ENCODE assay signal across 18 cellular contexts in the genomic region with DNA sequence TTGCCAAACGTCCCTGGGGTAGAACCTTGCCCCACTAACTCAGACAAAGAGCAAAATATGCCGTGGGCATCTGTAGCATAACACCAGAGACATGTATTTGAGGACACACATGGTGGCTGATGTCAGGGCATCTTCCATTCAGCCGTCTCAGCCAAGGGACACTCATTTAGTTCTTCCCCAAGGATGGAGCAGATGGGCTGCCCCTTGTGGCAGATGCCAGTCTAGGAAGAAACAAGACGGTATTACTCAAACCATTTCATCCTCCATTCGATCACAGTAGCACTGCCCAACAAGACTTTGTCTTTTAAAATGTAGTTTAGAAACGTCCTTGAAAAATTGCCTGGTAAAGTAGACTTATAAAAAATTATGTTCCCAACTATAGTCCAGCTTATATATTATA.
"Had no signal": no experiment of that assay in that cellular context is flagged by ENCODE, and none has a peak within 500 bp of the region (broad histone marks: within the 10 kb centered on the region; RNA-seq: fewer than 3 reads in every experiment).

No MANE protein-coding gene starts in this region.

- H3K9me3 ChIP-seq: neutrophil, tibial artery, upper lobe of left lung, uterus had no signal

- H3K4me1 Mint-ChIP-seq: naive thymus-derived CD4-positive, alpha-beta T cell; nephron progenitor cell; stimulated activated memory B cell treated with anti-CD40 and anti-IgM and Interleukin-4, amounts not matched to agents 10 μg/mL and 1 μg/mL and 100 μg/mL, for 72 hours had no signal

- H3K36me3 Mint-ChIP-seq: naive thymus-derived CD4-positive, alpha-beta T cell; stimulated activated memory B cell treated with anti-CD40 and anti-IgM and Interleukin-4, amounts not matched to agents 10 μg/mL and 1 μg/mL and 100 μg/mL, for 72 hours had no signal

- H3K27ac Mint-ChIP-seq: naive thymus-derived CD4-positive, alpha-beta T cell; nephron progenitor cell; stimulated activated memory B cell treated with anti-CD40 and anti-IgM and Interleukin-4, amounts not matched to agents 10 μg/mL and 1 μg/mL and 100 μg/mL, for 72 hours; stimulated activated naive CD8-positive, alpha-beta T cell treated with anti-CD3 and anti-CD28 coated beads, Interleukin-15, Interleukin-2, amounts not matched to agents 100 ng/mL and 50 ng/mL, for 24 hours had no signal

- H3K4me3 Mint-ChIP-seq: naive thymus-derived CD4-positive, alpha-beta T cell; nephron progenitor cell; stimulated activated memory B cell treated with anti-CD40 and anti-IgM and Interleukin-4, amounts not matched to agents 10 μg/mL and 1 μg/mL and 100 μg/mL, for 72 hours; stimulated activated naive CD8-positive, alpha-beta T cell treated with anti-CD3 and anti-CD28 coated beads, Interleukin-15, Interleukin-2, amounts not matched to agents 100 ng/mL and 50 ng/mL, for 24 hours had no signal

- ATAC-seq: gastroesophageal sphincter; naive thymus-derived CD4-positive, alpha-beta T cell; sciatic nerve; stimulated activated memory B cell treated with anti-CD40 and anti-IgM and Interleukin-4, amounts not matched to agents 10 μg/mL and 1 μg/mL and 100 μg/mL, for 72 hours had no signal

- H3K27ac ChIP-seq: epithelial cell of prostate, esophagus muscularis mucosa, gastroesophageal sphincter, neutrophil, spleen, tibial artery, upper lobe of left lung, uterus had no signal

- H3K4me3 ChIP-seq: esophagus muscularis mucosa, gastroesophageal sphincter, spleen, tibial artery, upper lobe of left lung, uterus had no signal

- H3K4me1 ChIP-seq: esophagus muscularis mucosa, gastroesophageal sphincter, spleen, tibial artery, upper lobe of left lung, uterus had no signal

- H3K36me3 ChIP-seq: esophagus muscularis mucosa, gastroesophageal sphincter, neutrophil, spleen, tibial artery, upper lobe of left lung, uterus had no signal

- H3K27me3 Mint-ChIP-seq: naive thymus-derived CD4-positive, alpha-beta T cell; stimulated activated memory B cell treated with anti-CD40 and anti-IgM and Interleukin-4, amounts not matched to agents 10 μg/mL and 1 μg/mL and 100 μg/mL, for 72 hours; stimulated activated naive CD8-positive, alpha-beta T cell treated with anti-CD3 and anti-CD28 coated beads, Interleukin-15, Interleukin-2, amounts not matched to agents 100 ng/mL and 50 ng/mL, for 24 hours had no signal

- DNase-seq: effector memory CD4-positive, alpha-beta T cell; naive thymus-derived CD4-positive, alpha-beta T cell; nephron progenitor cell; posterior cingulate gyrus; spleen; stimulated activated CD4-positive, alpha-beta T cell treated with anti-CD3 and anti-CD28 coated beads, Interleukin-15, amount 100 ng/mL, for 24 hours; stimulated activated CD4-positive, alpha-beta T cell treated with anti-CD3 and anti-CD28 coated beads, Interleukin-1b, Interleukin-23, amount 100 ng/mL, for 48 hours; stimulated activated CD4-positive, alpha-beta T cell treated with anti-CD3 and anti-CD28 coated beads, Interleukin-4, amount 100 ng/mL, for 24 hours; tibial artery; upper lobe of left lung; uterus had no signal

- H3K27me3 ChIP-seq: esophagus muscularis mucosa, gastroesophageal sphincter, neutrophil, spleen, tibial artery, upper lobe of left lung, uterus had no signal
